In genomic region chr18:23194969-23195957, GRCh38 we compare ENCODE assay signal across 14 cellular contexts. TPM values are rescaled to one million over a fixed set of nuclear protein-coding genes. Genes with fewer than 3 reads are reported as not detected.
A peak's percentile ranks its signal among the peaks of the same experiment; 100 is the strongest.
DNase-seq lines count a peak whose midpoint lies in the region; ATAC-seq and TF ChIP-seq lines count a peak whose summit lies in the region.
"Had no signal": no experiment of that assay in that cellular context is flagged by ENCODE, and none has a peak within 500 bp of the region (broad histone marks: within the 10 kb centered on the region; RNA-seq: fewer than 3 reads in every experiment).

No MANE protein-coding gene starts in this region.

- H3K9me3 ChIP-seq in HUES64 (ENCODE audit: insufficient read depth, low read depth, low read length) (no peaks in the 10 kb centered on the region), breast epithelium (no peaks in the 10 kb centered on the region), right lobe of liver (no peaks in the 10 kb centered on the region)

- ATAC-seq in right lobe of liver: no peak
- no peak for ATAC-seq in GM18858 (IDR thresholded peaks at IDR 0.05; ENCODE audit: unreplicated experiment)

- TF ChIP-seq CTCF in breast epithelium (IDR thresholded peaks at IDR 0.05) (no peak), right lobe of liver (IDR thresholded peaks at IDR 0.05) (no peak)

- H3K4me3 ChIP-seq in HUES64 (ENCODE audit: low read length) (no peak overlapping the region), breast epithelium (peak overlapping the region in 1 of 3 donors; percentile 19), right lobe of liver (peak overlapping the region in 2 of 3 donors; percentile 25 to 26), urinary bladder (ENCODE audit: low read depth, low read length) (no peak overlapping the region)

- DNase-seq in breast epithelium (ENCODE audit: low spot score in 2 of 2) (no peak), right lobe of liver (no peak), DMS153 (lab: John Stamatoyannopoulos, UW) (no peak), RKO (ENCODE audit: low spot score) (no peak)
- DNase-seq: activated B cell treated with CpG ODN at 0.5 μM for 24 hours; activated CD8-positive, alpha-beta memory T cell treated with anti-CD3 and anti-CD28 coated beads, Interleukin-2, amount 50 U/mL, for 4 hours; cortex of kidney; GOT3; immature natural killer cell; NCI-H2081; stimulated activated CD4-positive, alpha-beta T cell treated with anti-CD3 and anti-CD28 coated beads, Interleukin-4, amount 100 ng/mL, for 24 hours had no signal

- intact Hi-C loops in breast epithelium (cut with DNase I; ENCODE audit: low total_unique reads): no loop called here
- intact Hi-C loops in right lobe of liver (cut with DNase I): loop anchor here in 1 of 2 donors (5.0 kb wide), 1 partner anchor 58 kb away; the partner anchor contains the start of gene CABLES1

- H3K4me1 ChIP-seq in HUES64 (ENCODE audit: insufficient read depth, low read length) (peaks cover 30% of the 10 kb centered on the region), breast epithelium (peaks cover 0 to 6% of the 10 kb centered on the region in 2 donors), right lobe of liver (peaks cover 0 to 41% (median 6%) of the 10 kb centered on the region in 4 donors), urinary bladder (ENCODE audit: insufficient read depth) (no peaks in the 10 kb centered on the region)

- H3K27ac ChIP-seq in HUES64 (ENCODE audit: low read depth, low read length) (peak overlapping the region; percentile 59), breast epithelium (peak overlapping the region; percentile 75 to 78), right lobe of liver (peak overlapping the region; percentile 41 to 74 (median 42)), urinary bladder (ENCODE audit: low read depth) (peak overlapping the region; percentile 54)

- WGBS in HUES64: 94% methylated on average over 7 of the region's 9 CpGs
- 83% methylated on average over 9 of the region's 9 CpGs for WGBS in right lobe of liver (ENCODE audit: insufficient coverage, low coverage, low lambda C conversion rate, missing lambda C conversion rate)
- 69% methylated on average over 9 of the region's 9 CpGs for WGBS in urinary bladder

- H3K36me3 ChIP-seq in HUES64 (ENCODE audit: insufficient read depth, low read length): peaks cover 39% of the 10 kb centered on the region
- H3K36me3 ChIP-seq in breast epithelium: no peaks in the 10 kb centered on the region
- H3K36me3 ChIP-seq in right lobe of liver: no peaks in the 10 kb centered on the region
- H3K36me3 ChIP-seq in urinary bladder (ENCODE audit: insufficient read depth): no peaks in the 10 kb centered on the region

- H3K27me3 ChIP-seq in HUES64 (ENCODE audit: insufficient read depth, low read length) (no peaks in the 10 kb centered on the region), breast epithelium (no peaks in the 10 kb centered on the region), right lobe of liver (no peaks in the 10 kb centered on the region)

- TF ChIP-seq POLR2A in breast epithelium (IDR thresholded peaks at IDR 0.05) (no peak), right lobe of liver (IDR thresholded peaks at IDR 0.05) (no peak)

- H3K9ac ChIP-seq in HUES64 (ENCODE audit: low read depth, low read length): no peak overlapping the region

RNA-seq across cellular contexts. Expression of gene CABLES1, which starts 60.0 kb away (rescaled TPM):
- 10.4 TPM for polyA plus RNA-seq in HUES64 (2013, experiment 1 of 2)
- polyA plus RNA-seq in HUES64 (2013, experiment 2 of 2): 10.8 TPM
- 10 to 100 TPM; 18.1 to 28.7 (median 22.3) TPM for total RNA-seq in breast epithelium
- 10 to 100 TPM in 5 of 6 experiments, 1 to 10 TPM in 1; 7.4 to 21.5 (median 11.3) TPM for total RNA-seq in right lobe of liver
- total RNA-seq in urinary bladder: 14.6 TPM
- 4.5 TPM for polyA plus RNA-seq in urinary bladder

Comparison
In these comparisons a context has a peak if more than half of its experiments do, and no peak if none do; other contexts are left out.
1. H3K4me3 ChIP-seq: peak in right lobe of liver (2 of 3); none in HUES64 (single experiment) and urinary bladder (single experiment).
2. Peak in every context shown above with its lines, with median percentiles within 50 percentile points of each other: H3K27ac ChIP-seq.